6 cellular contexts compared by ENCODE assay signal in the genomic region with DNA sequence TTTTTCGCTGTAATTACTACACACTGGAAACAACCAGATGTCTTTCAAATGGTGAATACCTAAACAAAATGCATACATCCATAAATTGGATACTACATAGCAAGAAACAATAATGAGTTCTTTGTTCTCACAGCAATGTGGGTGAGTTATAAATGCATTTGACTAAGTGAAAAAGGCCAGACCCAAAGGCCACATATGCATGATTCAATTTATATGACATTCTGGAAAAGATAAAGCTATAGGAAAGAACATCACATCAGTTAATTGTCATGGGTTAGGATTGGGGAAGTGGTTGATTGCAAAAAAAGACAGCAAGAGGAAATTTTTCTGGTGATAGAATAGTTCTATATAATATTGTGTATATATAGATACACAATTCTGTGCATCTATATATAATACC.
"Had no signal": no experiment of that assay in that cellular context is flagged by ENCODE, and none has a peak within 500 bp of the region (broad histone marks: within the 10 kb centered on the region; RNA-seq: fewer than 3 reads in every experiment).

No MANE protein-coding gene starts in this region.

- DNase-seq: H9, HCEC 1CT, KBM-7 had no signal

- ATAC-seq: GM23338, HepG2 had no signal

- H3K4me2 ChIP-seq: GM23338 had no signal

- H3K4me3 ChIP-seq: GM23338 had no signal

- H3K27ac ChIP-seq: HL-60 had no signal

- H2AFZ ChIP-seq: GM23338 had no signal
